Comparison of ENCODE assay signal across 8 cellular contexts in genomic region chr1:150874455-150875196, GRCh38. TPM values are rescaled to one million over a fixed set of nuclear protein-coding genes. Genes with fewer than 3 reads are reported as not detected.
DNase-seq lines count a peak whose midpoint lies in the region; ATAC-seq and TF ChIP-seq lines count a peak whose summit lies in the region.

No MANE protein-coding gene starts in this region.

- H3K27me3 ChIP-seq in BE2C, result no peaks in the 10 kb centered on the region
- no peaks in the 10 kb centered on the region for H3K27me3 ChIP-seq in MG63

- peaks cover 22% of the 10 kb centered on the region for H3K36me3 Mint-ChIP-seq in dendritic cell treated with granulocyte-macrophage colony-stimulating factor and Interleukin-4, amounts not matched to agents 40 ng/mL and 50 ng/mL, for 4 days (ENCODE audit: low read depth)
- peaks cover 3% of the 10 kb centered on the region for H3K36me3 Mint-ChIP-seq in neural crest cell (ENCODE audit: low read depth)

- ATAC-seq in GM19397 (IDR thresholded peaks at IDR 0.05; ENCODE audit: unreplicated experiment) (no peak), GM18520 (IDR thresholded peaks at IDR 0.05; ENCODE audit: unreplicated experiment) (no peak)

- H3K4me3 ChIP-seq in BE2C (ENCODE audit: low read depth, low read length) (peak overlapping the region; percentile 76), MG63 (peak overlapping the region; percentile 72)

- H3K4me3 Mint-ChIP-seq in dendritic cell treated with granulocyte-macrophage colony-stimulating factor and Interleukin-4, amounts not matched to agents 40 ng/mL and 50 ng/mL, for 4 days, result peak overlapping the region; percentile 90
- peak overlapping the region; percentile 95 for H3K4me3 Mint-ChIP-seq in neural crest cell

- peak overlapping the region; percentile 96 for H3K27ac Mint-ChIP-seq in dendritic cell treated with granulocyte-macrophage colony-stimulating factor and Interleukin-4, amounts not matched to agents 40 ng/mL and 50 ng/mL, for 4 days
- peak overlapping the region; percentile 70 for H3K27ac Mint-ChIP-seq in neural crest cell (ENCODE audit: unreplicated experiment)

- intact Hi-C loops in dendritic cell treated with granulocyte-macrophage colony-stimulating factor and Interleukin-4, amounts not matched to agents 40 ng/mL and 50 ng/mL, for 4 days (cut with micrococcal nuclease), result no loop called here

- DNase-seq in BE2C (no peak), MG63 (no peak), neural crest cell (ENCODE audit: low read depth, low spot score) (no peak), NCI-H2029 (lab: John Stamatoyannopoulos, UW) (no peak), hepatic stellate cell (ENCODE audit: low spot score) (no peak)

- H3K4me1 ChIP-seq in BE2C, result no peaks in the 10 kb centered on the region

- peaks cover 5% of the 10 kb centered on the region for H3K36me3 ChIP-seq in BE2C
- H3K36me3 ChIP-seq in MG63, result peaks cover 21% of the 10 kb centered on the region

- TF ChIP-seq CTCF in BE2C (IDR thresholded peaks at IDR 0.05; ENCODE audit: low read depth, low read length), result no peak
- no peak for TF ChIP-seq CTCF in neural crest cell (conservative IDR thresholded peaks at IDR 0.05)

- H3K9me3 ChIP-seq in BE2C, result no peaks in the 10 kb centered on the region
- no peaks in the 10 kb centered on the region for H3K9me3 ChIP-seq in MG63

- H3K27me3 Mint-ChIP-seq in dendritic cell treated with granulocyte-macrophage colony-stimulating factor and Interleukin-4, amounts not matched to agents 40 ng/mL and 50 ng/mL, for 4 days, result no peaks in the 10 kb centered on the region
- H3K27me3 Mint-ChIP-seq in neural crest cell (ENCODE audit: low read depth), result no peaks in the 10 kb centered on the region

- no peaks in the 10 kb centered on the region for H3K9me3 Mint-ChIP-seq in dendritic cell treated with granulocyte-macrophage colony-stimulating factor and Interleukin-4, amounts not matched to agents 40 ng/mL and 50 ng/mL, for 4 days
- no peaks in the 10 kb centered on the region for H3K9me3 Mint-ChIP-seq in neural crest cell

- peaks cover 14% of the 10 kb centered on the region for H3K4me1 Mint-ChIP-seq in dendritic cell treated with granulocyte-macrophage colony-stimulating factor and Interleukin-4, amounts not matched to agents 40 ng/mL and 50 ng/mL, for 4 days (ENCODE audit: low read depth)
- H3K4me1 Mint-ChIP-seq in neural crest cell, result peaks cover 25% of the 10 kb centered on the region

RNA-seq across cellular contexts. Expression of gene ARNT, which starts 1.8 kb away (rescaled TPM):
- 18.3 TPM for polyA plus RNA-seq in BE2C (2012; ENCODE audit: insufficient read depth, insufficient read length, low read depth)
- 7.3 and 13.7 TPM in 2 replicates for total RNA-seq in MG63 (2014; rRNA removed; shearing (Covaris generic); ENCODE audit: low replicate concordance)
- total RNA-seq in neural crest cell, result 28.2 and 29.0 TPM in 2 replicates

RNA-seq across cellular contexts. Expression of gene CTXND2, which starts 12.3 kb away (rescaled TPM):
- polyA plus RNA-seq in BE2C (2012; ENCODE audit: insufficient read depth, insufficient read length, low read depth), result not detected
- not detected in 2 replicates for total RNA-seq in MG63 (2014; rRNA removed; shearing (Covaris generic); ENCODE audit: low replicate concordance)
- total RNA-seq in neural crest cell, result not detected in 2 replicates

RNA-seq across cellular contexts. Expression of gene SETDB1, which starts 51.5 kb away (rescaled TPM):
- 88.7 TPM for polyA plus RNA-seq in BE2C (2012; ENCODE audit: insufficient read depth, insufficient read length, low read depth)
- 23.5 and 49.2 TPM in 2 replicates for total RNA-seq in MG63 (2014; rRNA removed; shearing (Covaris generic); ENCODE audit: low replicate concordance)
- 77.9 and 81.6 TPM in 2 replicates for total RNA-seq in neural crest cell
